Comparison of ENCODE assay signal across 17 cellular contexts in genomic region chr4:139659735-139660424, GRCh38.
"Had no signal": no experiment of that assay in that cellular context is flagged by ENCODE, and none has a peak within 500 bp of the region (broad histone marks: within the 10 kb centered on the region; RNA-seq: fewer than 3 reads in every experiment).

No MANE protein-coding gene starts in this region.

- H3K9me3 ChIP-seq: mucosa of descending colon, sigmoid colon, suprapubic skin, upper lobe of left lung had no signal

- H3K4me3 Mint-ChIP-seq: endodermal cell; naive thymus-derived CD8-positive, alpha-beta T cell; T-helper 2 cell treated with Interferon-gamma antibody and Interleukin-4, amounts not matched to agents 5 μg/mL and 100 μg/mL, for 36 hours had no signal

- H3K27me3 ChIP-seq: brain microvascular endothelial cell, sigmoid colon, suprapubic skin, upper lobe of left lung had no signal

- ATAC-seq: activated naive CD4-positive, alpha-beta T cell treated with anti-CD3 and anti-CD28 coated beads, Interleukin-2, amount 50 U/mL, for 72 hours; naive thymus-derived CD8-positive, alpha-beta T cell; stimulated activated naive CD8-positive, alpha-beta T cell treated with anti-CD3 and anti-CD28 coated beads, Interleukin-15, Interleukin-2, amounts not matched to agents 100 U/mL and 50 U/mL, for 24 hours had no signal

- H3K36me3 Mint-ChIP-seq: naive thymus-derived CD8-positive, alpha-beta T cell had no signal

- H3K27ac Mint-ChIP-seq: activated naive CD4-positive, alpha-beta T cell treated with anti-CD3 and anti-CD28 coated beads, Interleukin-2, amount 50 U/mL, for 72 hours; endodermal cell; T-helper 2 cell treated with Interferon-gamma antibody and Interleukin-4, amounts not matched to agents 5 μg/mL and 100 μg/mL, for 36 hours had no signal

- H3K4me3 ChIP-seq: mucosa of descending colon, sigmoid colon, suprapubic skin, upper lobe of left lung had no signal

- H3K9me3 Mint-ChIP-seq: activated naive CD4-positive, alpha-beta T cell treated with anti-CD3 and anti-CD28 coated beads, Interleukin-2, amount 50 U/mL, for 72 hours; naive thymus-derived CD8-positive, alpha-beta T cell; T-helper 2 cell treated with Interferon-gamma antibody and Interleukin-4, amounts not matched to agents 5 μg/mL and 100 μg/mL, for 36 hours had no signal

- H3K27ac ChIP-seq: brain microvascular endothelial cell, sigmoid colon had no signal

- H3K36me3 ChIP-seq: brain microvascular endothelial cell, sigmoid colon, suprapubic skin, upper lobe of left lung had no signal

- DNase-seq: activated CD4-positive, CD25-positive, alpha-beta regulatory T cell treated with anti-CD3 and anti-CD28 coated beads, Interleukin-2, amount 50 U/mL, for 72 hours; brain microvascular endothelial cell; endodermal cell; glutamatergic neuron; left cardiac atrium; mammary epithelial cell; mucosa of descending colon; naive thymus-derived CD8-positive, alpha-beta T cell; sigmoid colon; stimulated activated CD4-positive, alpha-beta T cell treated with anti-CD3 and anti-CD28 coated beads, Interleukin-2, amount 100 ng/mL, for 48 hours; stimulated activated CD8-positive, alpha-beta memory T cell treated with anti-CD3 and anti-CD28 coated beads, Interleukin-4, amount 100 ng/mL, for 48 hours; stimulated activated naive CD8-positive, alpha-beta T cell treated with anti-CD3 and anti-CD28 coated beads, Interleukin-15, Interleukin-2, amounts not matched to agents 100 U/mL and 50 U/mL, for 24 hours; SW 1271; upper lobe of left lung had no signal
